7 cellular contexts compared by ENCODE assay signal in genomic region chr7:6106140-6106904, GRCh38. TPM values are rescaled to one million over a fixed set of nuclear protein-coding genes. Genes with fewer than 3 reads are reported as not detected.
A peak's percentile ranks its signal among the peaks of the same experiment; 100 is the strongest.
DNase-seq lines count a peak whose midpoint lies in the region; ATAC-seq and TF ChIP-seq lines count a peak whose summit lies in the region.

No MANE protein-coding gene starts in this region.

- intact Hi-C loops in prostate gland (cut with DNase I), result no loop called here

- H3K27ac ChIP-seq in prostate gland, result peak overlapping the region; percentile 72 to 76

- DNase-seq in GM10266 (ENCODE audit: extremely low spot score), result peak; percentile 54
- DNase-seq in NAMALWA (ENCODE audit: low spot score), result peak; percentile 74
- DNase-seq in activated CD8-positive, alpha-beta memory T cell treated with anti-CD3 and anti-CD28 coated beads, Interleukin-2, amount 50 U/mL, for 48 hours, result peak; percentile 50
- peak; percentile 59 for DNase-seq in fibroblast of pulmonary artery (ENCODE audit: low read depth)
- DNase-seq in prostate gland (ENCODE audit: low spot score), result peak; percentile 17
- DNase-seq in KG1 (lab: John Stamatoyannopoulos, UW), result no peak

- TF ChIP-seq CTCF in GM10266 (IDR thresholded peaks at IDR 0.05; ENCODE audit: control insufficient read depth, insufficient read depth, low read depth, missing control alignments) (peak; percentile 33), fibroblast of pulmonary artery (IDR thresholded peaks at IDR 0.05; ENCODE audit: low read length, missing control alignments) (peak; percentile 28), prostate gland (IDR thresholded peaks at IDR 0.05) (peak in 2 of 4 experiments; percentile 23 to 40)

- no peak for TF ChIP-seq POLR2A in prostate gland (IDR thresholded peaks at IDR 0.05)

- H3K4me3 ChIP-seq in fibroblast of pulmonary artery (replicated peaks; ENCODE audit: low read depth, low read length), result peak overlapping the region; percentile 80
- peak overlapping the region; percentile 60 to 68 for H3K4me3 ChIP-seq in prostate gland

- H3K9me3 ChIP-seq in prostate gland, result no peaks in the 10 kb centered on the region

- no peaks in the 10 kb centered on the region for H3K4me1 ChIP-seq in prostate gland (replicated peaks)

- ATAC-seq in HG02763 (IDR thresholded peaks at IDR 0.05; ENCODE audit: unreplicated experiment), result no peak

- 8% methylated on average over 10 of the region's 10 CpGs for WGBS in prostate gland

- H3K36me3 ChIP-seq in prostate gland, result no peaks in the 10 kb centered on the region

- no peaks in the 10 kb centered on the region for H3K27me3 ChIP-seq in prostate gland (replicated peaks; ENCODE audit: insufficient read depth)

RNA-seq across cellular contexts. Expression of gene USP42, which starts 1.6 kb away (rescaled TPM):
- 10 to 100 TPM in 1 of 2 donors, 1 to 10 TPM in 1; 9.0 to 18.8 TPM for total RNA-seq in prostate gland

RNA-seq across cellular contexts. Expression of gene EIF2AK1, which starts 47.3 kb away (rescaled TPM):
- 100 to 1,000 TPM; 300 to 413 TPM for total RNA-seq in prostate gland
